In the genomic region with DNA sequence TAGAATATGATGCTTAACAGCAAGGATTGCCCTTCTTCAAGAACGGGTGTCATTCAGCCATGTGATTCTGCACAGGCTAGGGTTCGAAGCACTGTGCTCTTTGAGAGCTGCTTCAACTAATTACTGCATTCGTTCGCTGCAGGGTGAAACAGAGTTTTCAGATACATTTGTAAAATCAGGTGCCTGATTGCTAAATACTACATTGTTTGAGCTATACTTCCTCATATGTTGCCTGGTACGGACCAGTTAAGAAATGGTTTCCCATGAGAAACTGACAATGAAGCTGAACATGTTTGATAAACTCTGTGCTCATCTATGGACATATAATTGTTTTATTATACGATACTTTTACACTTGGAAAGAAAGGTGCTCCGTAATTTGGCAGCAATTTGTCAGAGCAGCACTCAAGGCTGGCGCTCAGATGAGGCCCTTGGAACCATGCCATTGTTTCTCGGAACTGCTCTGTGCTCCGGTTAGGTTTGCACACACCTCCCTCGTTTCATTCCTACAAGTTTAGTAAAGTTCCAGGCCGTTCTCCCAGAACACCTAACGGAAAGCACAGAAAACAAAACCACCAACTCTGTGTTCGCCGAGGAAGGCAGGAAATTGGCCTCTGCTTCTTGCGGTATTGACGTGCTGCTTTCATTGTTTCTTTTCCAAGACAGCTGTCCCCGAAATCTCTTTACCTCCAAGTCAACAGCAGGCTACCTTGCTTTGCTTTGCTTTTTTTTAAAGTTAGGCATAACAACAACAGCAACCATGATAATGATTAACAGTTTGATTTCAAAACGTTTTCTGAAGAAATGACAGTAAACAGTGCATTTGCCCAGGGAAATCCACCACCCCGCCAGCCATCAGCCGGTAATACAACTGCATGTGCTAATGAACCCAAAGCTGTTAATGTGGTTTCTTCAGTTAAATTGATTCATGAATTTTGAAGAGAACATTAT, we compare ENCODE assay signal across 11 cellular contexts.
A peak's percentile ranks its signal among the peaks of the same experiment; 100 is the strongest.
DNase-seq lines count a peak whose midpoint lies in the region; ATAC-seq and TF ChIP-seq lines count a peak whose summit lies in the region.
"Had no signal": no experiment of that assay in that cellular context is flagged by ENCODE, and none has a peak within 500 bp of the region (broad histone marks: within the 10 kb centered on the region; RNA-seq: fewer than 3 reads in every experiment).

No MANE protein-coding gene starts in this region.

- H3K9me3 ChIP-seq in suprapubic skin: peaks cover 8% of the 10 kb centered on the region

- H3K4me3 ChIP-seq in suprapubic skin: peak overlapping the region; percentile 35
- H3K4me3 ChIP-seq: tibial artery had no signal

- intact Hi-C loops in activated CD4-positive, alpha-beta T cell treated with anti-CD3 and anti-CD28 coated beads, Interleukin-2, amount 10 ng/mL, durations not matched to agents 24 days and 14 days (cut with micrococcal nuclease): no loop called here

- H3K4me1 Mint-ChIP-seq in activated CD4-positive, alpha-beta T cell treated with anti-CD3 and anti-CD28 coated beads, Interleukin-2, amount 10 ng/mL, durations not matched to agents 24 days and 14 days: peaks cover 7% of the 10 kb centered on the region
- H3K4me1 Mint-ChIP-seq: IgD-negative memory B cell had no signal

- peak overlapping the region; percentile 37 for H3K4me3 Mint-ChIP-seq in activated CD4-positive, alpha-beta T cell treated with anti-CD3 and anti-CD28 coated beads, Interleukin-2, amount 10 ng/mL, durations not matched to agents 24 days and 14 days
- H3K4me3 Mint-ChIP-seq: nephron progenitor cell had no signal

- peak; percentile 64 for DNase-seq in activated CD4-positive, alpha-beta T cell treated with anti-CD3 and anti-CD28 coated beads, Interleukin-2, amount 10 ng/mL, durations not matched to agents 24 days and 14 days
- DNase-seq in activated CD4-positive, alpha-beta T cell treated with anti-CD3 and anti-CD28 coated beads for 48 hours: no peak
- DNase-seq in activated CD8-positive, alpha-beta memory T cell treated with anti-CD3 and anti-CD28 coated beads, Interleukin-2, amount 50 U/mL, for 48 hours: peak; percentile 23
- DNase-seq in left lobe of liver (ENCODE audit: low spot score) (peak; percentile 79), suprapubic skin (ENCODE audit: low spot score in 2 of 2) (no peak), SKM-1 (lab: John Stamatoyannopoulos, UW; ENCODE audit: unreplicated experiment) (no peak), activated gamma-delta T cell treated with Interleukin-2 at 50 U/mL for 16 hours (no peak)
- DNase-seq: nephron progenitor cell had no signal

- H3K27ac Mint-ChIP-seq in activated CD4-positive, alpha-beta T cell treated with anti-CD3 and anti-CD28 coated beads, Interleukin-2, amount 10 ng/mL, durations not matched to agents 24 days and 14 days: no peak overlapping the region
- H3K27ac Mint-ChIP-seq: IgD-negative memory B cell, nephron progenitor cell had no signal

- peak; percentile 58 for ATAC-seq in left lobe of liver
- ATAC-seq in HG03432 (IDR thresholded peaks at IDR 0.05; ENCODE audit: unreplicated experiment): no peak

- no peak overlapping the region for H3K27ac ChIP-seq in suprapubic skin
- H3K27ac ChIP-seq: tibial artery had no signal

- TF ChIP-seq POLR2A in suprapubic skin (IDR thresholded peaks at IDR 0.05): no peak

- no peak for TF ChIP-seq EP300 in suprapubic skin (IDR thresholded peaks at IDR 0.05)

- H3K4me1 ChIP-seq in suprapubic skin: peaks cover 9% of the 10 kb centered on the region

- WGBS in suprapubic skin: 38% methylated on average over 21 of the region's 21 CpGs

- no peaks in the 10 kb centered on the region for H3K36me3 Mint-ChIP-seq in activated CD4-positive, alpha-beta T cell treated with anti-CD3 and anti-CD28 coated beads, Interleukin-2, amount 10 ng/mL, durations not matched to agents 24 days and 14 days (ENCODE audit: low read depth)

- no peaks in the 10 kb centered on the region for H3K27me3 Mint-ChIP-seq in activated CD4-positive, alpha-beta T cell treated with anti-CD3 and anti-CD28 coated beads, Interleukin-2, amount 10 ng/mL, durations not matched to agents 24 days and 14 days
- H3K27me3 Mint-ChIP-seq: IgD-negative memory B cell had no signal

- H3K36me3 ChIP-seq in suprapubic skin: peaks cover 20% of the 10 kb centered on the region

- no peak for TF ChIP-seq CTCF in suprapubic skin (IDR thresholded peaks at IDR 0.05)

- no peaks in the 10 kb centered on the region for H3K9me3 Mint-ChIP-seq in activated CD4-positive, alpha-beta T cell treated with anti-CD3 and anti-CD28 coated beads, Interleukin-2, amount 10 ng/mL, durations not matched to agents 24 days and 14 days

- H3K27me3 ChIP-seq in suprapubic skin: no peaks in the 10 kb centered on the region
- H3K27me3 ChIP-seq: tibial artery had no signal

Comparison
In these comparisons a context has a peak if more than half of its experiments do, and no peak if none do; other contexts are left out.
1. DNase-seq: peak in activated CD4-positive, alpha-beta T cell treated with anti-CD3 and anti-CD28 coated beads, Interleukin-2, amount 10 ng/mL, durations not matched to agents 24 days and 14 days (single experiment), activated CD8-positive, alpha-beta memory T cell treated with anti-CD3 and anti-CD28 coated beads, Interleukin-2, amount 50 U/mL, for 48 hours (single experiment) and left lobe of liver (single experiment); none in activated CD4-positive, alpha-beta T cell treated with anti-CD3 and anti-CD28 coated beads for 48 hours (single experiment), suprapubic skin (0 of 2), SKM-1 (single experiment) and activated gamma-delta T cell treated with Interleukin-2 at 50 U/mL for 16 hours (single experiment).